In the genomic region with DNA sequence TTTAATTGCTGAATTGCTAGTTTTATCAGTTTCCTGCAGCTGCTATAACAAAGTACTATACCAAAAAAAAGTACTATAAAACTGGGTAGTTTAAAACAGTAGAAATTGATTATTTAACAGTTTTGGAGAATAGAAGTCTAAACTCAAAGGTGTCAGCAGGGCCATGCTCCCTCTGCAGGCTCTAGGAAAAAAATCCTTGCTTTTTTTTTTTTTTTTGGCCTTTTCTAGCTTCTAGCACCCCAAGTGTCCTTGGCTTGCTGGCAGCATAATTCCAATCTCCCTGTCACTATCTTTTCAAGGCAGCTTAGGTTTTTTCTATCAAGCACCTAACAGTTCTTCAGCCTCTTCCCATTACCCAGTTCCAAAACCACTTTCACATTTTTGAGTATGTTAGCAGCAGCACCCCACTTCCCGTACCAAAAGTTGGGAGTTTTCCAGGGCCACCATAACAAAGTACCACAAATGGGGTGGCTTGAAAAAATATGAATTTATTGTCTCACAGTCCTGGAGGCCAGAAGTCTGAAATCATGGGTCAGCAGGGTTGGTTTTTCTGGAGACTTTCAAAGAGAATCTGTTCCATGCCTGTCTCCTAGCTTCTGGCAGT, we compare ENCODE assay signal across 1 cellular context.
TF ChIP-seq lines count a peak whose summit lies in the region.

No MANE protein-coding gene starts in this region.

TF ChIP-seq in IMR-90, 13 proteins besides CTCF, POLR2A, EP300 and RAD21 (continued from another document):
- TF ChIP-seq MXI1 (IDR thresholded peaks at IDR 0.05; ENCODE audit: borderline replicate concordance, low read depth, low read length) (no peak), CEBPB (IDR thresholded peaks at IDR 0.05; ENCODE audit: low read depth, low read length) (no peak), MAFK (IDR thresholded peaks at IDR 0.05; ENCODE audit: low read depth, low read length) (no peak), BHLHE40 (IDR thresholded peaks at IDR 0.05; ENCODE audit: low read depth, low read length) (no peak)
- TF ChIP-seq, protein P1, sequence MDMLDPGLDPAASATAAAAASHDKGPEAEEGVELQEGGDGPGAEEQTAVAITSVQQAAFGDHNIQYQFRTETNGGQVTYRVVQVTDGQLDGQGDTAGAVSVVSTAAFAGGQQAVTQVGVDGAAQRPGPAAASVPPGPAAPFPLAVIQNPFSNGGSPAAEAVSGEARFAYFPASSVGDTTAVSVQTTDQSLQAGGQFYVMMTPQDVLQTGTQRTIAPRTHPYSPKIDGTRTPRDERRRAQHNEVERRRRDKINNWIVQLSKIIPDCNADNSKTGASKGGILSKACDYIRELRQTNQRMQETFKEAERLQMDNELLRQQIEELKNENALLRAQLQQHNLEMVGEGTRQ (IDR thresholded peaks at IDR 0.05; ENCODE audit: low read depth, low read length) = no peak
- TF ChIP-seq, protein P2, sequence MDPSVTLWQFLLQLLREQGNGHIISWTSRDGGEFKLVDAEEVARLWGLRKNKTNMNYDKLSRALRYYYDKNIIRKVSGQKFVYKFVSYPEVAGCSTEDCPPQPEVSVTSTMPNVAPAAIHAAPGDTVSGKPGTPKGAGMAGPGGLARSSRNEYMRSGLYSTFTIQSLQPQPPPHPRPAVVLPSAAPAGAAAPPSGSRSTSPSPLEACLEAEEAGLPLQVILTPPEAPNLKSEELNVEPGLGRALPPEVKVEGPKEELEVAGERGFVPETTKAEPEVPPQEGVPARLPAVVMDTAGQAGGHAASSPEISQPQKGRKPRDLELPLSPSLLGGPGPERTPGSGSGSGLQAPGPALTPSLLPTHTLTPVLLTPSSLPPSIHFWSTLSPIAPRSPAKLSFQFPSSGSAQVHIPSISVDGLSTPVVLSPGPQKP (IDR thresholded peaks at IDR 0.05; ENCODE audit: borderline replicate concordance, low read depth, low read length) = no peak
